Comparison of ENCODE assay signal across 33 cellular contexts in genomic region chr3:146491303-146491702, GRCh38. TPM values are rescaled to one million over a fixed set of nuclear protein-coding genes. Genes with fewer than 3 reads are reported as not detected.
A peak's percentile ranks its signal among the peaks of the same experiment; 100 is the strongest.
DNase-seq lines count a peak whose midpoint lies in the region; FAIRE-seq and TF ChIP-seq lines count a peak whose summit lies in the region.
"Had no signal": no experiment of that assay in that cellular context is flagged by ENCODE, and none has a peak within 500 bp of the region (broad histone marks: within the 10 kb centered on the region; RNA-seq: fewer than 3 reads in every experiment).

No MANE protein-coding gene starts in this region.

- H3K36me3 ChIP-seq in ACC112 (ENCODE audit: insufficient read depth, low read length) (no peaks in the 10 kb centered on the region), astrocyte (ENCODE audit: insufficient read depth, low read length) (no peaks in the 10 kb centered on the region), right atrium auricular region (no peaks in the 10 kb centered on the region)
- H3K36me3 ChIP-seq: gastrocnemius medialis, vagina had no signal

- H3K36me3 Mint-ChIP-seq in astrocyte (ENCODE audit: low read depth, unreplicated experiment) = no peaks in the 10 kb centered on the region
- H3K36me3 Mint-ChIP-seq: CD4-positive, CD25-positive, alpha-beta regulatory T cell; stimulated activated naive B cell treated with anti-CD40 and anti-IgM and Interleukin-4, amounts not matched to agents 10 μg/mL and 1 μg/mL and 100 μg/mL, for 72 hours had no signal

- H3K27ac ChIP-seq in ACC112 (ENCODE audit: low read depth, low read length) = peak overlapping the region; percentile 41
- no peak overlapping the region for H3K27ac ChIP-seq in astrocyte (ENCODE audit: low read depth, low read length)
- no peak overlapping the region for H3K27ac ChIP-seq in right atrium auricular region
- H3K27ac ChIP-seq: dorsolateral prefrontal cortex, gastrocnemius medialis, testis, vagina, VCaP had no signal

- FAIRE-seq in astrocyte (lab: Jason Lieb, UNC) = peak; percentile 13
- FAIRE-seq: HTR-8/SVneo had no signal

- no peaks in the 10 kb centered on the region for H3K9me3 ChIP-seq in astrocyte (ENCODE audit: insufficient read depth, low read depth, low read length)
- H3K9me3 ChIP-seq in right atrium auricular region = peaks cover 0 to 24% of the 10 kb centered on the region in 2 donors
- H3K9me3 ChIP-seq: gastrocnemius medialis, testis, vagina had no signal

- peak; percentile 24 for DNase-seq in GM03348 (ENCODE audit: low spot score)
- DNase-seq in astrocyte (ENCODE audit: low read depth) = no peak
- peak; percentile 65 for DNase-seq in fibroblast of pulmonary artery (ENCODE audit: low read depth)
- DNase-seq in right atrium auricular region (ENCODE audit: low spot score) = no peak
- no peak for DNase-seq in NOMO-1 treated with dmso at 0.1 percent for 144 hours (lab: John Stamatoyannopoulos, UW; ENCODE audit: unreplicated experiment)
- no peak for DNase-seq in SHP77 treated with DMSO at 0.1 percent for 48 hours (lab: John Stamatoyannopoulos, UW)
- no peak for DNase-seq in GDM1 (lab: John Stamatoyannopoulos, UW)
- DNase-seq: activated CD4-positive, alpha-beta T cell treated with anti-CD3 and anti-CD28 coated beads, Interleukin-2, amount 10 ng/mL, durations not matched to agents 7 days and 5 days; activated naive CD4-positive, alpha-beta T cell treated with anti-CD3 and anti-CD28 coated beads, Interleukin-2, amount 50 U/mL, for 16 hours; aorta; CD4-positive, CD25-positive, alpha-beta regulatory T cell; dorsolateral prefrontal cortex; gastrocnemius medialis; GOT3; hippocampal formation; immature natural killer cell; KG1; left ventricle myocardium superior; midbrain; naive thymus-derived CD8-positive, alpha-beta T cell; NCI-H1694 treated with DMSO at 0.1 percent for 48 hours; NCI-H2171 treated with DMSO at 0.1 percent for 48 hours; NCI-H526; occipital lobe; stimulated activated CD4-positive, alpha-beta T cell treated with anti-CD3 and anti-CD28 coated beads, Interleukin-4, amount 100 ng/mL, for 24 hours; stimulated activated naive B cell treated with anti-CD40 and anti-IgM and Interleukin-4, amounts not matched to agents 10 μg/mL and 1 μg/mL and 100 μg/mL, for 72 hours; testis had no signal

- H3K9ac ChIP-seq in astrocyte (ENCODE audit: low read length) = no peak overlapping the region

- peaks cover 3% of the 10 kb centered on the region for H3K9me3 Mint-ChIP-seq in astrocyte (ENCODE audit: unreplicated experiment)

- H3K27ac Mint-ChIP-seq in astrocyte (ENCODE audit: unreplicated experiment) = no peak overlapping the region
- H3K27ac Mint-ChIP-seq: activated CD4-positive, alpha-beta T cell treated with anti-CD3 and anti-CD28 coated beads, Interleukin-2, amount 10 ng/mL, durations not matched to agents 7 days and 5 days; CD4-positive, CD25-positive, alpha-beta regulatory T cell; immature natural killer cell; naive thymus-derived CD8-positive, alpha-beta T cell; stimulated activated naive B cell treated with anti-CD40 and anti-IgM and Interleukin-4, amounts not matched to agents 10 μg/mL and 1 μg/mL and 100 μg/mL, for 72 hours had no signal

- no peaks in the 10 kb centered on the region for H3K27me3 Mint-ChIP-seq in astrocyte (ENCODE audit: low read depth, unreplicated experiment)

- H3K4me1 Mint-ChIP-seq in astrocyte (ENCODE audit: low read depth, unreplicated experiment) = peaks cover 9% of the 10 kb centered on the region
- H3K4me1 Mint-ChIP-seq: activated CD4-positive, alpha-beta T cell treated with anti-CD3 and anti-CD28 coated beads, Interleukin-2, amount 10 ng/mL, durations not matched to agents 7 days and 5 days; CD4-positive, CD25-positive, alpha-beta regulatory T cell; stimulated activated naive B cell treated with anti-CD40 and anti-IgM and Interleukin-4, amounts not matched to agents 10 μg/mL and 1 μg/mL and 100 μg/mL, for 72 hours had no signal

- H3K4me1 ChIP-seq in ACC112 (ENCODE audit: control insufficient read depth, insufficient read depth, low read length, unreplicated experiment) (peaks cover 20% of the 10 kb centered on the region), astrocyte (ENCODE audit: insufficient read depth, low read length) (no peaks in the 10 kb centered on the region), right atrium auricular region (no peaks in the 10 kb centered on the region)
- H3K4me1 ChIP-seq: gastrocnemius medialis, testis, vagina had no signal

- H3K4me3 ChIP-seq in ACC112 (ENCODE audit: low read depth, low read length) (no peak overlapping the region), astrocyte (ENCODE audit: insufficient read depth, low read depth, low read length) (no peak overlapping the region), fibroblast of pulmonary artery (replicated peaks; ENCODE audit: low read depth, low read length) (no peak overlapping the region), right atrium auricular region (no peak overlapping the region)
- H3K4me3 ChIP-seq: dorsolateral prefrontal cortex, gastrocnemius medialis, testis, vagina had no signal

- no peak overlapping the region for H3K4me2 ChIP-seq in astrocyte (ENCODE audit: low read length)

- H4K20me1 ChIP-seq in astrocyte (ENCODE audit: insufficient read depth, low read length) = no peaks in the 10 kb centered on the region

- H3K79me2 ChIP-seq in ACC112 (ENCODE audit: control insufficient read depth, insufficient read depth, low read length, unreplicated experiment) (no peaks in the 10 kb centered on the region), astrocyte (ENCODE audit: insufficient read depth, low read length) (no peaks in the 10 kb centered on the region)

- H3K27me3 ChIP-seq in ACC112 (ENCODE audit: insufficient read depth, low read length) = no peaks in the 10 kb centered on the region
- no peaks in the 10 kb centered on the region for H3K27me3 ChIP-seq in astrocyte (ENCODE audit: insufficient read depth, low read length)
- H3K27me3 ChIP-seq in right atrium auricular region = no peaks in the 10 kb centered on the region
- H3K27me3 ChIP-seq: dorsolateral prefrontal cortex, gastrocnemius medialis, testis, vagina had no signal

- H2AFZ ChIP-seq in ACC112 (ENCODE audit: low read length, unreplicated experiment) (no peak overlapping the region), astrocyte (ENCODE audit: low read depth, low read length) (no peak overlapping the region)

- TF ChIP-seq CTCF in astrocyte (IDR thresholded peaks at IDR 0.05; ENCODE audit: insufficient read depth, low read depth, low read length) (no peak), fibroblast of pulmonary artery (IDR thresholded peaks at IDR 0.05; ENCODE audit: low read length, missing control alignments) (no peak), right atrium auricular region (IDR thresholded peaks at IDR 0.05) (no peak)

- no peak overlapping the region for H3K4me3 Mint-ChIP-seq in astrocyte (ENCODE audit: unreplicated experiment)
- H3K4me3 Mint-ChIP-seq: activated CD4-positive, alpha-beta T cell treated with anti-CD3 and anti-CD28 coated beads, Interleukin-2, amount 10 ng/mL, durations not matched to agents 7 days and 5 days; CD4-positive, CD25-positive, alpha-beta regulatory T cell; central memory CD8-positive, alpha-beta T cell; immature natural killer cell; naive thymus-derived CD8-positive, alpha-beta T cell; stimulated activated naive B cell treated with anti-CD40 and anti-IgM and Interleukin-4, amounts not matched to agents 10 μg/mL and 1 μg/mL and 100 μg/mL, for 72 hours had no signal

RNA-seq across cellular contexts. Expression of gene PLSCR2, which starts 21.9 kb away (rescaled TPM):
- not detected in 2 replicates for total RNA-seq in astrocyte
- not detected for total RNA-seq in right atrium auricular region
- total RNA-seq: A673; CD4-positive, CD25-positive, alpha-beta regulatory T cell; gastrocnemius medialis; left ventricle myocardium superior; occipital lobe; vagina had no signal

RNA-seq across cellular contexts. Expression of gene PLSCR1, which starts 53.1 kb away (rescaled TPM):
- total RNA-seq in astrocyte (178 and 217 TPM in 2 replicates), right atrium auricular region (10 to 100 TPM; 42.7 to 43.1 TPM)

Comparison
In these comparisons a context has a peak if more than half of its experiments do, and no peak if none do; other contexts are left out.
1. DNase-seq: peak in GM03348 (single experiment) and fibroblast of pulmonary artery (single experiment); none in astrocyte (single experiment), right atrium auricular region (single experiment), NOMO-1 treated with dmso at 0.1 percent for 144 hours (single experiment), SHP77 treated with DMSO at 0.1 percent for 48 hours (single experiment) and GDM1 (single experiment).